Comparison of ENCODE assay signal across 17 cellular contexts in the genomic region with DNA sequence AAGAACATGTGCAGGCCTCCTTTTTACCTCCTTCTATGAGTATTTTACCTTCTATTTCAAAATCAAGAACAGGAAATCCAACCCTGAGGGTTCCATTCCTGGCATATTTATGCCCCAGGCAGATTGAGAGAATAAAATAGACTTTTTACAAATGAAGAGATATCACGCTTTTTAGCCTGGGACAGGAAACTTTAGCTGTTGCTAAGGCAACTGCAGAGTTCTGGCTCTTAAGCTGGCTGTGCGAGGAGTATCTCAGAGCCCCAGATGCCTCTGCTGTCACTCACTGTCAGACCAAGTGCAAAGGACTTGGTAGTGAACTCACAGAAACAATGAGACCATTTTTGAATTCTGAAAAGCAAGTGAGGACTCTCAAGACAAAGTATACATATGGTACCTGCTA.
"Had no signal": no experiment of that assay in that cellular context is flagged by ENCODE, and none has a peak within 500 bp of the region (broad histone marks: within the 10 kb centered on the region; RNA-seq: fewer than 3 reads in every experiment).

No MANE protein-coding gene starts in this region.

- H3K36me3 ChIP-seq: gastrocnemius medialis, heart right ventricle, left lung, prostate gland, suprapubic skin, upper lobe of left lung had no signal

- H3K27me3 ChIP-seq: gastrocnemius medialis, heart right ventricle, left lung, suprapubic skin, upper lobe of left lung had no signal

- H3K4me3 ChIP-seq: gastrocnemius medialis, heart right ventricle, left lung, prostate gland, suprapubic skin, upper lobe of left lung had no signal

- H3K4me1 ChIP-seq: prostate gland, upper lobe of left lung had no signal

- DNase-seq: activated CD4-positive, alpha-beta T cell treated with anti-CD3 and anti-CD28 coated beads, Interleukin-2, amount 10 ng/mL, durations not matched to agents 7 days and 5 days; activated CD8-positive, alpha-beta memory T cell treated with anti-CD3 and anti-CD28 coated beads, Interleukin-2, amount 50 U/mL, for 48 hours; activated gamma-delta T cell treated with Interleukin-2 at 50 U/mL for 16 hours; amygdala; gastrocnemius medialis; heart right ventricle; left lung; mesenchymal stem cell; occipital lobe; T-cell; T-helper 9 cell; upper lobe of left lung had no signal

- ATAC-seq: left lung; natural killer cell treated with Interleukin-12 subunit alpha and Interleukin-12 subunit beta and Interleukin-15 and Interleukin-18, amount 100 ng/mL, for 72 hours; right cardiac atrium; T-cell had no signal

- H3K9me3 ChIP-seq: gastrocnemius medialis, heart right ventricle, left lung, prostate gland, suprapubic skin, upper lobe of left lung had no signal

- H3K27ac ChIP-seq: epithelial cell of prostate, left lung, prostate gland, upper lobe of left lung had no signal
